11 cellular contexts compared by ENCODE assay signal in genomic region chr20:23366384-23366783, GRCh38. TPM values are rescaled to one million over a fixed set of nuclear protein-coding genes. Genes with fewer than 3 reads are reported as not detected.
DNase-seq lines count a peak whose midpoint lies in the region; ATAC-seq and TF ChIP-seq lines count a peak whose summit lies in the region.
"Had no signal": no experiment of that assay in that cellular context is flagged by ENCODE, and none has a peak within 500 bp of the region (broad histone marks: within the 10 kb centered on the region; RNA-seq: fewer than 3 reads in every experiment).

No MANE protein-coding gene starts in this region.

- no peak for TF ChIP-seq CTCF in CD8-positive, alpha-beta T cell (IDR thresholded peaks at IDR 0.05)

- POLR2A ChIA-PET in CD8-positive, alpha-beta T cell (lab: Charles Lee) = interaction anchor here (1.3 kb wide), 2 partner anchors 16 to 59 kb away, joined by 3 to 4 read pairs; partner anchors contain the start of gene NXT1
- POLR2A ChIA-PET in activated CD4-positive, alpha-beta memory T cell treated with anti-CD3 and anti-CD28 coated beads, Interleukin-2, amount 10 ng/mL, durations not matched to agents 7 days and 5 days (lab: Charles Lee) = interaction anchor here (1.4 to 2.4 kb wide), 3 partner anchors 8 to 33 kb away, joined by 5 to 8 read pairs (median 7); partner anchors contain the start of gene NXT1

- no peak overlapping the region for H3K27ac ChIP-seq in CD8-positive, alpha-beta T cell (ENCODE audit: low read depth, low read length)

- H3K27ac Mint-ChIP-seq in CD8-positive, alpha-beta T cell = peak overlapping the region; percentile 79
- H3K27ac Mint-ChIP-seq in activated CD4-positive, alpha-beta memory T cell treated with anti-CD3 and anti-CD28 coated beads, Interleukin-2, amount 10 ng/mL, durations not matched to agents 7 days and 5 days = peak overlapping the region; percentile 13
- peak overlapping the region; percentile 63 for H3K27ac Mint-ChIP-seq in memory B cell

- H3K36me3 ChIP-seq in CD8-positive, alpha-beta T cell (ENCODE audit: insufficient read depth, low read length) = peaks cover 25% of the 10 kb centered on the region

- intact Hi-C loops in CD8-positive, alpha-beta T cell (cut with DNase I, micrococcal nuclease) = no loop called here

- in situ Hi-C loops in KBM-7 (cut with MboI; ENCODE audit: low pct_unique_long_range_greater_than_20kb, low sequenced_read_pairs) = no loop called here

- H3K27me3 ChIP-seq in CD8-positive, alpha-beta T cell (ENCODE audit: insufficient read depth, low read length) = no peaks in the 10 kb centered on the region
- H3K27me3 ChIP-seq: tibial nerve had no signal

- no peaks in the 10 kb centered on the region for H3K9me3 ChIP-seq in CD8-positive, alpha-beta T cell (ENCODE audit: low read length)
- H3K9me3 ChIP-seq: tibial nerve had no signal

- H3K27me3 Mint-ChIP-seq in CD8-positive, alpha-beta T cell (ENCODE audit: low read depth) = no peaks in the 10 kb centered on the region
- no peaks in the 10 kb centered on the region for H3K27me3 Mint-ChIP-seq in activated CD4-positive, alpha-beta memory T cell treated with anti-CD3 and anti-CD28 coated beads, Interleukin-2, amount 10 ng/mL, durations not matched to agents 7 days and 5 days
- H3K27me3 Mint-ChIP-seq in memory B cell = no peaks in the 10 kb centered on the region

- peaks cover 23% of the 10 kb centered on the region for H3K4me1 ChIP-seq in CD8-positive, alpha-beta T cell (ENCODE audit: insufficient read depth, low read length)

- CTCF ChIA-PET in CD8-positive, alpha-beta T cell (lab: Charles Lee) = interaction anchor here (0.8 kb wide), 1 partner anchor 17 kb away, joined by 5 read pairs; no protein-coding TSS in a partner anchor
- CTCF ChIA-PET in activated CD4-positive, alpha-beta memory T cell treated with anti-CD3 and anti-CD28 coated beads, Interleukin-2, amount 10 ng/mL, durations not matched to agents 7 days and 5 days (lab: Charles Lee) = interaction anchor here (1.4 to 1.5 kb wide), 2 partner anchors 17 to 53 kb away, joined by 6 read pairs; no protein-coding TSS in a partner anchor

- peaks cover 51% of the 10 kb centered on the region for H3K36me3 Mint-ChIP-seq in CD8-positive, alpha-beta T cell
- peaks cover 58% of the 10 kb centered on the region for H3K36me3 Mint-ChIP-seq in activated CD4-positive, alpha-beta memory T cell treated with anti-CD3 and anti-CD28 coated beads, Interleukin-2, amount 10 ng/mL, durations not matched to agents 7 days and 5 days (ENCODE audit: low read depth)
- peaks cover 19% of the 10 kb centered on the region for H3K36me3 Mint-ChIP-seq in memory B cell

- no peak for DNase-seq in CD8-positive, alpha-beta T cell
- DNase-seq in activated CD4-positive, alpha-beta memory T cell treated with anti-CD3 and anti-CD28 coated beads, Interleukin-2, amount 10 ng/mL, durations not matched to agents 7 days and 5 days = no peak
- no peak for DNase-seq in memory B cell (ENCODE audit: low spot score in 2 of 2)
- no peak for DNase-seq in KBM-7
- DNase-seq in T1000 (lab: John Stamatoyannopoulos, UW) = no peak
- DNase-seq in SKM-1 treated with dmso at 0.1 percent for 144 hours (lab: John Stamatoyannopoulos, UW; ENCODE audit: unreplicated experiment) = no peak
- DNase-seq in ureter (ENCODE audit: low spot score) = no peak
- DNase-seq: NCI-H524 treated with DMSO at 0.1 percent for 48 hours had no signal

- H3K4me3 Mint-ChIP-seq in CD8-positive, alpha-beta T cell = no peak overlapping the region
- peak overlapping the region; percentile 1 for H3K4me3 Mint-ChIP-seq in activated CD4-positive, alpha-beta memory T cell treated with anti-CD3 and anti-CD28 coated beads, Interleukin-2, amount 10 ng/mL, durations not matched to agents 7 days and 5 days
- H3K4me3 Mint-ChIP-seq in memory B cell = peak overlapping the region; percentile 17

- no peaks in the 10 kb centered on the region for H3K9me3 Mint-ChIP-seq in CD8-positive, alpha-beta T cell
- no peaks in the 10 kb centered on the region for H3K9me3 Mint-ChIP-seq in activated CD4-positive, alpha-beta memory T cell treated with anti-CD3 and anti-CD28 coated beads, Interleukin-2, amount 10 ng/mL, durations not matched to agents 7 days and 5 days
- H3K9me3 Mint-ChIP-seq in memory B cell = no peaks in the 10 kb centered on the region

- H3K4me3 ChIP-seq in CD8-positive, alpha-beta T cell (ENCODE audit: low read depth, low read length) = no peak overlapping the region
- H3K4me3 ChIP-seq: tibial nerve had no signal

- no peak for ATAC-seq in CD8-positive, alpha-beta T cell
- ATAC-seq in HG03469 (IDR thresholded peaks at IDR 0.05; ENCODE audit: unreplicated experiment) (peak; percentile 20), memory B cell (ENCODE audit: low read depth) (peak; percentile 13)
- ATAC-seq: left lobe of liver had no signal

- peaks cover 51% of the 10 kb centered on the region for H3K4me1 Mint-ChIP-seq in CD8-positive, alpha-beta T cell (ENCODE audit: low read depth)
- peaks cover 53% of the 10 kb centered on the region for H3K4me1 Mint-ChIP-seq in activated CD4-positive, alpha-beta memory T cell treated with anti-CD3 and anti-CD28 coated beads, Interleukin-2, amount 10 ng/mL, durations not matched to agents 7 days and 5 days
- peaks cover 28% of the 10 kb centered on the region for H3K4me1 Mint-ChIP-seq in memory B cell

RNA-seq across cellular contexts. Expression of gene GZF1, which starts 4.4 kb away (rescaled TPM):
- total RNA-seq in CD8-positive, alpha-beta T cell = 10 to 100 TPM; 44.9 to 49.5 TPM
- 10 to 100 TPM; 13.5 to 14.3 TPM for total RNA-seq in activated CD4-positive, alpha-beta memory T cell treated with anti-CD3 and anti-CD28 coated beads, Interleukin-2, amount 10 ng/mL, durations not matched to agents 7 days and 5 days
- total RNA-seq in ureter = 11.2 TPM

RNA-seq across cellular contexts. Expression of gene NXT1, which starts 15.8 kb away (rescaled TPM):
- 10 to 100 TPM; 52.4 to 52.5 TPM for total RNA-seq in CD8-positive, alpha-beta T cell
- total RNA-seq in activated CD4-positive, alpha-beta memory T cell treated with anti-CD3 and anti-CD28 coated beads, Interleukin-2, amount 10 ng/mL, durations not matched to agents 7 days and 5 days = 10 to 100 TPM; 26.2 to 28.4 TPM
- 30.8 TPM for total RNA-seq in ureter

RNA-seq across cellular contexts. Expression of gene NAPB, which starts 54.9 kb away (rescaled TPM):
- total RNA-seq in CD8-positive, alpha-beta T cell = 10 to 100 TPM; 10.9 to 11.7 TPM
- total RNA-seq in activated CD4-positive, alpha-beta memory T cell treated with anti-CD3 and anti-CD28 coated beads, Interleukin-2, amount 10 ng/mL, durations not matched to agents 7 days and 5 days = 10 to 100 TPM; 16.0 TPM
- 14.6 TPM for total RNA-seq in ureter

Comparison
In these comparisons a context has a peak if more than half of its experiments do, and no peak if none do; other contexts are left out.
1. H3K27ac Mint-ChIP-seq: peak in every context shown above with its lines; median percentile 79 in CD8-positive, alpha-beta T cell; 63 in memory B cell; 13 in activated CD4-positive, alpha-beta memory T cell treated with anti-CD3 and anti-CD28 coated beads, Interleukin-2, amount 10 ng/mL, durations not matched to agents 7 days and 5 days.